ENCODE assay signal across 31 cellular contexts in the genomic region with DNA sequence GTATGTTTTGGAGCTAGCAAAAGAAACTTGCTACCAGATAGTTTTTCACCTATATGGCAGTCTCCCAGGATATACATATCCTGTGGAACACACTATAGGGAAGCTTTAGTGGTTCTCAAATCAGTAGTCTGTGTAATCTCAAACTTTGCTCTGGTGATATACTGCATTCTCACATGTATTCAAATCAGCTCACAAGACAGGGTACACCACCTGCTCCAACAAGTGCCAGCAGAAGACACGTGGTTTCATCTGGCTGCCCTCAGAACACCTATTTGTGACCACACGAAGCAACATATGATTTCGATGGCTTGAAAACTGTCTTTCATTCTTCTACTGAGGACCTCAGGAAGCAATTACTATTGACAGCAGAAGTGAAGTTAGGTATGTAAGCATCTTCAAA.
"Had no signal": no experiment of that assay in that cellular context is flagged by ENCODE, and none has a peak within 500 bp of the region (broad histone marks: within the 10 kb centered on the region; RNA-seq: fewer than 3 reads in every experiment).

No MANE protein-coding gene starts in this region.

- H3K36me3 Mint-ChIP-seq: natural killer cell had no signal

- ATAC-seq: activated CD8-positive, alpha-beta memory T cell treated with anti-CD3 and anti-CD28 coated beads, Interleukin-2, amount 10 ng/mL, durations not matched to agents 7 days and 5 days; left lobe of liver; lower lobe of right lung; natural killer cell; psoas muscle; WTC11 had no signal

- H3K4me3 Mint-ChIP-seq: activated CD4-positive, alpha-beta memory T cell treated with anti-CD3 and anti-CD28 coated beads, Interleukin-2, amount 10 ng/mL, durations not matched to agents 7 days and 5 days; activated CD4-positive, alpha-beta T cell treated with anti-CD3 and anti-CD28 coated beads, Interleukin-2, amount 10 ng/mL, durations not matched to agents 7 days and 5 days; activated CD8-positive, alpha-beta memory T cell treated with anti-CD3 and anti-CD28 coated beads, Interleukin-2, amount 10 ng/mL, durations not matched to agents 7 days and 5 days; activated naive CD4-positive, alpha-beta T cell treated with anti-CD3 and anti-CD28 coated beads for 36 hours; activated naive CD8-positive, alpha-beta T cell treated with anti-CD3 and anti-CD28 coated beads for 36 hours; brain; natural killer cell; neural progenitor cell; WTC11 had no signal

- H3K27me3 Mint-ChIP-seq: activated CD4-positive, alpha-beta memory T cell treated with anti-CD3 and anti-CD28 coated beads, Interleukin-2, amount 10 ng/mL, durations not matched to agents 7 days and 5 days; activated CD4-positive, alpha-beta T cell treated with anti-CD3 and anti-CD28 coated beads, Interleukin-2, amount 10 ng/mL, durations not matched to agents 7 days and 5 days; activated CD8-positive, alpha-beta memory T cell treated with anti-CD3 and anti-CD28 coated beads, Interleukin-2, amount 10 ng/mL, durations not matched to agents 7 days and 5 days; activated naive CD8-positive, alpha-beta T cell treated with anti-CD3 and anti-CD28 coated beads for 36 hours; brain had no signal

- DNase-seq: activated CD4-positive, alpha-beta memory T cell treated with anti-CD3 and anti-CD28 coated beads, Interleukin-2, amount 10 ng/mL, durations not matched to agents 7 days and 5 days; activated CD4-positive, alpha-beta T cell treated with anti-CD3 and anti-CD28 coated beads for 1 hour; activated CD4-positive, alpha-beta T cell treated with anti-CD3 and anti-CD28 coated beads, Interleukin-2, amount 10 ng/mL, durations not matched to agents 7 days and 5 days; activated CD8-positive, alpha-beta memory T cell treated with anti-CD3 and anti-CD28 coated beads, Interleukin-2, amount 10 ng/mL, durations not matched to agents 7 days and 5 days; activated effector memory CD4-positive, alpha-beta T cell treated with anti-CD3 and anti-CD28 coated beads, Interleukin-2, amount 50 U/mL, for 16 hours; activated naive CD4-positive, alpha-beta T cell treated with anti-CD3 and anti-CD28 coated beads for 36 hours; activated naive CD8-positive, alpha-beta T cell treated with anti-CD3 and anti-CD28 coated beads for 36 hours; activated T-cell treated with anti-CD3 and anti-CD28 coated beads for 4 hours; adrenal gland; aorta; cerebellar nuclear complex; colonic mucosa; effector CD8-positive, alpha-beta T cell; kidney glomerular epithelial cell; lower lobe of right lung; mesenchymal stem cell; natural killer cell; occipital lobe; psoas muscle; stimulated activated CD4-positive, alpha-beta T cell treated with anti-CD3 and anti-CD28 coated beads, Interleukin-1b, Interleukin-23, amount 100 ng/mL, for 48 hours; stimulated activated naive CD4-positive, alpha-beta T cell; T1000; upper lobe of left lung had no signal

- H3K27ac ChIP-seq: adrenal gland, cardiac muscle cell, colonic mucosa, lower lobe of right lung, neural progenitor cell, parathyroid adenoma, psoas muscle, upper lobe of left lung, vagina had no signal

- H3K27ac Mint-ChIP-seq: activated CD4-positive, alpha-beta memory T cell treated with anti-CD3 and anti-CD28 coated beads, Interleukin-2, amount 10 ng/mL, durations not matched to agents 7 days and 5 days; activated CD4-positive, alpha-beta T cell treated with anti-CD3 and anti-CD28 coated beads, Interleukin-2, amount 10 ng/mL, durations not matched to agents 7 days and 5 days; activated CD8-positive, alpha-beta memory T cell treated with anti-CD3 and anti-CD28 coated beads, Interleukin-2, amount 10 ng/mL, durations not matched to agents 7 days and 5 days; activated naive CD4-positive, alpha-beta T cell treated with anti-CD3 and anti-CD28 coated beads for 36 hours; activated naive CD8-positive, alpha-beta T cell treated with anti-CD3 and anti-CD28 coated beads for 36 hours; natural killer cell; neural progenitor cell; WTC11 had no signal

- H3K4me1 Mint-ChIP-seq: activated CD4-positive, alpha-beta memory T cell treated with anti-CD3 and anti-CD28 coated beads, Interleukin-2, amount 10 ng/mL, durations not matched to agents 7 days and 5 days; activated CD4-positive, alpha-beta T cell treated with anti-CD3 and anti-CD28 coated beads, Interleukin-2, amount 10 ng/mL, durations not matched to agents 7 days and 5 days; neural progenitor cell; WTC11 had no signal

- H3K4me3 ChIP-seq: adrenal gland, cardiac muscle cell, colonic mucosa, lower lobe of right lung, neural progenitor cell, psoas muscle, smooth muscle cell, upper lobe of left lung, vagina had no signal

- H3K9me3 Mint-ChIP-seq: activated CD4-positive, alpha-beta memory T cell treated with anti-CD3 and anti-CD28 coated beads, Interleukin-2, amount 10 ng/mL, durations not matched to agents 7 days and 5 days; activated CD4-positive, alpha-beta T cell treated with anti-CD3 and anti-CD28 coated beads, Interleukin-2, amount 10 ng/mL, durations not matched to agents 7 days and 5 days; activated naive CD4-positive, alpha-beta T cell treated with anti-CD3 and anti-CD28 coated beads for 36 hours; activated naive CD8-positive, alpha-beta T cell treated with anti-CD3 and anti-CD28 coated beads for 36 hours; natural killer cell; neural progenitor cell; WTC11 had no signal
